ENCODE assay signal across 12 cellular contexts in the genomic region with DNA sequence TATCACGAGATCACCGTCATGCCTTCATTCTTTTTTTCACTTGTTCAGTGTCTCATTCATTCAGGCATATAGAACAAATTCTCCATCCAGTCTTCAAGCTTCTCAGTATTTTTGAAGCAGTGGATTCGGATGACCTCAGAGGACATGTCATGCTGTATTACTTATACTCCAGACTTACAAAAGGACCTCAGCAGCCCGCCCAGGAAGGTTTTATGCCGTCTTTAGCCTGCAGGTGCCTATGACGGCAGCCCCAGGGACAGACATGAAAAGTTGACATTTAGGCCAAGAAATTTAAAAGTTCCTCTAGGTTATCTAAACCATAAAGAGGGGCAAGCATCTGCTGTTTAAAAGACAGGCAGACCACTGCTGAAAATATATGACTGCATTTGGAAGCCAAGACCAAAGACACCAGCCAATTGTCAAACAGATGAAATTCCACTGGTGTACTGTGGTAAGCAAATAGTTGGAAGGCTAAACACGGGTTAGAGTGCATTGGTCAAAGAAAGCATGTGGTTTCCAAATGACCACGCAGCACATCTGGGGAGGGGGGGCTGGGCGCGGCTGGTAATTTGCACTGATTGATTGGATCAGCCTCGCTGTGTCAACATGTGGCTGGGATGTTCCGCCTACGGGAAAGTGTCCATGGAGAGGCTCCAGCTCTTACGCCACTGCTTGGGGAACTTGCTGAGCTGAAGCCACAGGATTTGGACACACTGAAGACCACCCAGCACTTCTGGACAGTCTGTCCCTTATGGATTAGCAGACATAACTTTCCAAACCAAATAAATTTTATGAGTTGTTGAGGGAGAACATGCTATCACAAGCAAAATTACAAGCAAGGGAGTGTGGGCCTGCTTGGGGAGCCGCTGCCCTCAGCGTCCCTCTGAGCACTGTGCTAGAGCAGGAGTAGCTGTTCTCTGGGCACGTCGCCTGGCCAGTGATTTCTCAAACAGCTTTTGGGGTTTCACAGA.
DNase-seq lines count a peak whose midpoint lies in the region; ATAC-seq and TF ChIP-seq lines count a peak whose summit lies in the region.
"Had no signal": no experiment of that assay in that cellular context is flagged by ENCODE, and none has a peak within 500 bp of the region (broad histone marks: within the 10 kb centered on the region; RNA-seq: fewer than 3 reads in every experiment).

No MANE protein-coding gene starts in this region.

- intact Hi-C loops in tibial artery (cut with DNase I; ENCODE audit: low total_unique reads), result no loop called here

- H3K36me3 ChIP-seq in MG63 (no peaks in the 10 kb centered on the region), mucosa of rectum (ENCODE audit: control insufficient read depth in 2 of 2, insufficient read depth in 2 of 2, low read length in 2 of 2) (no peaks in the 10 kb centered on the region), tibial artery (no peaks in the 10 kb centered on the region)

- no peaks in the 10 kb centered on the region for H3K9me3 ChIP-seq in MG63
- H3K9me3 ChIP-seq in mucosa of rectum (ENCODE audit: control insufficient read depth in 2 of 2, low read length in 2 of 2), result no peaks in the 10 kb centered on the region
- no peaks in the 10 kb centered on the region for H3K9me3 ChIP-seq in tibial artery

- H3K4me1 ChIP-seq in mucosa of rectum (ENCODE audit: control insufficient read depth in 2 of 2, insufficient read depth in 2 of 2, low read length in 2 of 2) (peaks cover 0 to 2% of the 10 kb centered on the region in 2 donors), tibial artery (peaks cover 0 to 7% (median 0%) of the 10 kb centered on the region in 4 donors)

- DNase-seq in MG63 (peak; percentile 31), fibroblast of the aortic adventitia (ENCODE audit: low read depth) (peak; percentile 88), tibial artery (peak; percentile 92 to 94)
- DNase-seq: amygdala, mammary epithelial cell, NCI-H226, retina had no signal

- TF ChIP-seq CTCF in fibroblast of the aortic adventitia (IDR thresholded peaks at IDR 0.05; ENCODE audit: insufficient read depth, low read length), result no peak
- TF ChIP-seq CTCF in tibial artery (IDR thresholded peaks at IDR 0.05), result no peak

- ATAC-seq in GM19463 (IDR thresholded peaks at IDR 0.05; ENCODE audit: unreplicated experiment), result no peak
- no peak for ATAC-seq in HG03025 (IDR thresholded peaks at IDR 0.05; ENCODE audit: low FRiP score, unreplicated experiment)
- no peak for ATAC-seq in HG03565 (IDR thresholded peaks at IDR 0.05; ENCODE audit: unreplicated experiment)
- no peak for ATAC-seq in GM21529 (IDR thresholded peaks at IDR 0.05; ENCODE audit: unreplicated experiment)

- H3K27ac ChIP-seq in mucosa of rectum (ENCODE audit: low read depth in 2 of 2, low read length in 2 of 2) (peak overlapping the region; percentile 70 to 76), tibial artery (no peak overlapping the region)

- no peak overlapping the region for H3K4me3 ChIP-seq in MG63
- H3K4me3 ChIP-seq in fibroblast of the aortic adventitia (ENCODE audit: low read depth, low read length), result no peak overlapping the region
- H3K4me3 ChIP-seq in mucosa of rectum (ENCODE audit: low read length in 2 of 2), result no peak overlapping the region
- H3K4me3 ChIP-seq in tibial artery, result no peak overlapping the region

- H3K27me3 ChIP-seq in MG63 (no peaks in the 10 kb centered on the region), mucosa of rectum (ENCODE audit: control insufficient read depth in 2 of 2, insufficient read depth in 2 of 2, low read length in 2 of 2) (no peaks in the 10 kb centered on the region), tibial artery (no peaks in the 10 kb centered on the region)

- no peak overlapping the region for H3K9ac ChIP-seq in mucosa of rectum (ENCODE audit: low read depth in 1 of 2, low read length in 2 of 2)

Comparison
In these comparisons a context has a peak if more than half of its experiments do, and no peak if none do; other contexts are left out.
1. DNase-seq: peak in every context shown above with its lines; median percentile 93 in tibial artery; 88 in fibroblast of the aortic adventitia; 31 in MG63.
2. H3K27ac ChIP-seq: peak in mucosa of rectum (2 of 2); none in tibial artery (0 of 2).